24 cellular contexts compared by ENCODE assay signal in the genomic region with DNA sequence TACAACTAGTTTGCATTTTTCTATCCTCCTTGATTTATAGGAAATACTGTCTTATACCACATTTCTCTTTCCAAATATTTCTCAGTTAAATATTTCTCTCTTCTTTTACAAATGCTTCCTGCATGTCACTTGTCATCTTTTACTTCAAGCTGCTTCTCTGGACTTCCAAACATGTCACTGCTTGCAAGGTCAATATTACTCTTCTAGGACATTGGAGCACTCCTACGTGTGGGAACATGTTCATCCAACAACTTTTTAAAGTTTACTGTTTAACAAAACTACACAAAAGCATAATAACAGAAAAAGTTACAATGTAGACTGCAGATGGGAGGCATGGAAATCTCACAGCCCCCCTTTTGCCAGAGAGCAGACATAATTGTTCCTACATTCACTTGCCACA. TPM values are rescaled to one million over a fixed set of nuclear protein-coding genes. Genes with fewer than 3 reads are reported as not detected.
"Had no signal": no experiment of that assay in that cellular context is flagged by ENCODE, and none has a peak within 500 bp of the region (broad histone marks: within the 10 kb centered on the region; RNA-seq: fewer than 3 reads in every experiment).

No MANE protein-coding gene starts in this region.

- DNase-seq: colonic mucosa; cortex of kidney; effector CD8-positive, alpha-beta T cell; effector memory CD8-positive, alpha-beta T cell; endodermal cell; erythroblast; esophagus squamous epithelium; foreskin fibroblast; foreskin melanocyte; gastrocnemius medialis; glutamatergic neuron; head of caudate nucleus; heart right ventricle; hippocampal formation; left cardiac atrium; left lung; left ventricle myocardium superior; lower lobe of right lung; mesendoderm; midbrain; naive thymus-derived CD4-positive, alpha-beta T cell had no signal

- H3K27ac ChIP-seq: colonic mucosa, esophagus squamous epithelium, gastrocnemius medialis, heart right ventricle, left lung, lower lobe of right lung had no signal

- H3K27me3 ChIP-seq: colonic mucosa, esophagus squamous epithelium, gastrocnemius medialis, heart right ventricle, left lung had no signal

- H3K9me3 ChIP-seq: colonic mucosa, esophagus squamous epithelium, gastrocnemius medialis, lower lobe of right lung had no signal

- H3K4me1 ChIP-seq: colonic mucosa, gastrocnemius medialis, heart right ventricle, left lung, lower lobe of right lung had no signal

- H3K36me3 ChIP-seq: colonic mucosa, esophagus squamous epithelium, gastrocnemius medialis, heart right ventricle, left lung, lower lobe of right lung had no signal

- H3K4me3 ChIP-seq: colonic mucosa, esophagus squamous epithelium, gastrocnemius medialis, heart right ventricle, left lung, lower lobe of right lung had no signal

RNA-seq across cellular contexts. Expression of gene CNTN1, which starts 28.5 kb away (rescaled TPM):
- total RNA-seq: dermis microvascular lymphatic vessel endothelial cell; lung microvascular endothelial cell; mononuclear cell; naive thymus-derived CD4-positive, alpha-beta T cell had no signal
- polyA plus RNA-seq: naive thymus-derived CD4-positive, alpha-beta T cell had no signal
